1 cellular context compared by ENCODE assay signal in genomic region chr19:10503002-10503789, GRCh38.
TF ChIP-seq lines count a peak whose summit lies in the region.

Gene KEAP1, minus strand, starts transcription at chr19:10503356. Its CDS starts 3,323 bp downstream, at chr19:10500033.

TF ChIP-seq in GM23338, 12 proteins besides CTCF, POLR2A, EP300 and RAD21 (continued from another document):
- TF ChIP-seq STAT1 (IDR thresholded peaks at IDR 0.05; ENCODE audit: unreplicated experiment) = no peak
